ENCODE assay signal across 9 cellular contexts in genomic region chr11:128904303-128904871, GRCh38. TPM values are rescaled to one million over a fixed set of nuclear protein-coding genes. Genes with fewer than 3 reads are reported as not detected.
A peak's percentile ranks its signal among the peaks of the same experiment; 100 is the strongest.
DNase-seq lines count a peak whose midpoint lies in the region; ATAC-seq and TF ChIP-seq lines count a peak whose summit lies in the region.
"Had no signal": no experiment of that assay in that cellular context is flagged by ENCODE, and none has a peak within 500 bp of the region (broad histone marks: within the 10 kb centered on the region; RNA-seq: fewer than 3 reads in every experiment).

No MANE protein-coding gene starts in this region.

- in situ Hi-C loops in HAP-1 (cut with MboI; ENCODE audit: low sequenced_read_pairs): no loop called here

- no peak for ATAC-seq in naive thymus-derived CD8-positive, alpha-beta T cell

- no peaks in the 10 kb centered on the region for H3K36me3 Mint-ChIP-seq in naive thymus-derived CD8-positive, alpha-beta T cell

- H3K9me3 ChIP-seq in HAP-1: no peaks in the 10 kb centered on the region
- no peaks in the 10 kb centered on the region for H3K9me3 ChIP-seq in ascending aorta

- H3K36me3 ChIP-seq in HAP-1 (replicated peaks) (no peaks in the 10 kb centered on the region), ascending aorta (no peaks in the 10 kb centered on the region)

- H3K27ac Mint-ChIP-seq in naive thymus-derived CD8-positive, alpha-beta T cell: peak overlapping the region in 3 of 10 donors; percentile 15 to 53 (median 34)

- H3K4me1 ChIP-seq in HAP-1 (peaks cover 6% of the 10 kb centered on the region; the same call in 1 of the 2 replicates), ascending aorta (peaks cover 0 to 23% of the 10 kb centered on the region in 2 donors)

- peak overlapping the region; percentile 37 for H3K4me3 ChIP-seq in HAP-1
- H3K4me3 ChIP-seq in ascending aorta: peak overlapping the region; percentile 74 to 83

- H3K4me3 Mint-ChIP-seq in naive thymus-derived CD8-positive, alpha-beta T cell: peak overlapping the region; percentile 64 to 88 (median 78)

- intact Hi-C loops in ascending aorta (cut with DNase I): loop anchor here (2.0 to 10.0 kb wide), 2 partner anchors 14 to 370 kb away; partner anchors contain the start of gene KCNJ5

- no peak for TF ChIP-seq CTCF in ascending aorta (IDR thresholded peaks at IDR 0.05)

- POLR2A ChIA-PET in naive thymus-derived CD8-positive, alpha-beta T cell (lab: Charles Lee): no interaction called here

- DNase-seq in Ammon's horn (ENCODE audit: low spot score) (peak; percentile 50), HAP-1 (ENCODE audit: low spot score in 2 of 2) (no peak), ascending aorta (ENCODE audit: low spot score in 2 of 2) (no peak), NCI-H446 (lab: John Stamatoyannopoulos, UW) (no peak), DMS79 (lab: John Stamatoyannopoulos, UW) (no peak), A172 (ENCODE audit: low spot score) (no peak), cerebellar nuclear complex (lab: John Stamatoyannopoulos, UW) (no peak)
- DNase-seq in naive thymus-derived CD8-positive, alpha-beta T cell: no peak
- DNase-seq: small intestine had no signal

- peaks cover 10 to 29% (median 18%) of the 10 kb centered on the region in 5 donors for H3K27me3 Mint-ChIP-seq in naive thymus-derived CD8-positive, alpha-beta T cell

- H3K27me3 ChIP-seq in HAP-1 (ENCODE audit: low read depth): no peaks in the 10 kb centered on the region
- H3K27me3 ChIP-seq in ascending aorta: no peaks in the 10 kb centered on the region

- no peak overlapping the region for H3K27ac ChIP-seq in ascending aorta

- no peaks in the 10 kb centered on the region for H3K9me3 Mint-ChIP-seq in naive thymus-derived CD8-positive, alpha-beta T cell

- H3K4me1 Mint-ChIP-seq in naive thymus-derived CD8-positive, alpha-beta T cell: peaks cover 6 to 39% (median 12%) of the 10 kb centered on the region in 4 donors

RNA-seq across cellular contexts. Expression of gene KCNJ5, which starts 13.2 kb away (rescaled TPM):
- 0.53 TPM for total RNA-seq in ascending aorta
- total RNA-seq in naive thymus-derived CD8-positive, alpha-beta T cell: not detected
- not detected for polyA plus RNA-seq in naive thymus-derived CD8-positive, alpha-beta T cell
- total RNA-seq in A172 (2014; rRNA removed; shearing (Covaris generic)): 0.21 and 0.46 TPM in 2 replicates

RNA-seq across cellular contexts. Expression of gene KCNJ1, which starts 37.3 kb away (rescaled TPM):
- not detected for total RNA-seq in ascending aorta
- not detected for total RNA-seq in naive thymus-derived CD8-positive, alpha-beta T cell
- not detected for polyA plus RNA-seq in naive thymus-derived CD8-positive, alpha-beta T cell
- not detected in 2 replicates for total RNA-seq in A172 (2014; rRNA removed; shearing (Covaris generic))

RNA-seq across cellular contexts. Expression of gene TP53AIP1, which starts 38.3 kb away (rescaled TPM):
- not detected for total RNA-seq in ascending aorta
- total RNA-seq in naive thymus-derived CD8-positive, alpha-beta T cell: not detected
- not detected for polyA plus RNA-seq in naive thymus-derived CD8-positive, alpha-beta T cell
- not detected in 2 replicates for total RNA-seq in A172 (2014; rRNA removed; shearing (Covaris generic))
